Comparison of ENCODE assay signal across 19 cellular contexts in the genomic region with DNA sequence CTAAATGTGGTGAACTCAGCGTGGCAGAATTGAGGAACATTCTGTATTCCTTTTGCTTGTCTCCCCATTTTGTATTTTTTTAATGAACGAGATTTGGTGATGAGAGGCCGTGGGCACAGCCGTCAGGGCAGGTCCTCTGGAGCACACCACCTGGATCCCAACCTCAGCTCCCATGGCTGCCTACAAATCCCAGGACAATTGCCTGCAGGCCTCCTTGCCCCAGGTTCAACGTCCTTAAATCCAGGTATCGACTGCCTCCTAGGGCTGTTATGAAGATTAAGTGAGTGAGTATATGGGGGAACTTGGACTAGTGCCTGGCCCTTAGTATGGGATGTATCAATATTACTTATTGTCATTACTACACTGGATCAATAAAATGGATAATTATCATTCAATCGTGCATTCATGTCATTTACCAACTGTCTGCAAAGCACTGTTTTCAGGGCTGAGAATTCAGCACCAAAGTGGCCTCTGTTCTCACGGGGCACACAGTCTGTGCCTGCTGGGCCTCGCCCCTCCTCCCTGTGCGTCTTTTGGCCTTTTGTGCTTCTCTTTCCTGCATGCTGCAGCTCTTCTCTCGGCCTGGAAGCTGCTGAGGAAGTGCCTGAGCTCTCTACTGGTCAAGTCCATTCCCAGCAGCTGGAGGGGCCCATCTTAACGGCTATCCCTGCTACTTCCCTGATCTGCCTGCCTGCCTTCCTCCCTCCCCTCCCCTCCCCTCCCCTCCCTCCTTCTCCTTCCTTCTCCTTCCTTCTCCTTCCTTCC.
"Had no signal": no experiment of that assay in that cellular context is flagged by ENCODE, and none has a peak within 500 bp of the region (broad histone marks: within the 10 kb centered on the region; RNA-seq: fewer than 3 reads in every experiment).

No MANE protein-coding gene starts in this region.

- H3K9me3 ChIP-seq: neutrophil, right atrium auricular region, SJSA1, upper lobe of left lung had no signal

- H3K27ac ChIP-seq: cardiac muscle cell, epithelial cell of prostate, neutrophil, right atrium auricular region, SJSA1, skin epidermis, upper lobe of left lung had no signal

- DNase-seq: activated CD4-positive, alpha-beta T cell treated with anti-CD3 and anti-CD28 coated beads for 1 hour; activated CD4-positive, alpha-beta T cell treated with anti-CD3 and anti-CD28 coated beads, Interleukin-2, amount 50 U/mL, for 4 hours; activated naive CD4-positive, alpha-beta T cell treated with anti-CD3 and anti-CD28 coated beads, Interleukin-2, amount 50 U/mL, for 16 hours; activated T-cell treated with anti-CD3 and anti-CD28 coated beads, Interleukin-2, amount 50 U/mL, for 1 hour; effector memory CD8-positive, alpha-beta T cell; immature natural killer cell; left cardiac atrium; naive B cell; stimulated activated CD4-positive, alpha-beta T cell treated with anti-CD3 and anti-CD28 coated beads, Interleukin-4, amount 100 ng/mL, for 24 hours; stimulated activated naive CD4-positive, alpha-beta T cell; T-cell; T1000 had no signal

- ATAC-seq: effector memory CD8-positive, alpha-beta T cell; left cardiac atrium; T-cell had no signal

- H3K27me3 ChIP-seq: SJSA1 had no signal

- H3K36me3 ChIP-seq: cardiac muscle cell, neutrophil, right atrium auricular region, SJSA1, upper lobe of left lung had no signal

- H3K4me1 ChIP-seq: right atrium auricular region had no signal

- H3K4me3 ChIP-seq: cardiac muscle cell, right atrium auricular region, SJSA1, skin epidermis, upper lobe of left lung had no signal
